In the genomic region with DNA sequence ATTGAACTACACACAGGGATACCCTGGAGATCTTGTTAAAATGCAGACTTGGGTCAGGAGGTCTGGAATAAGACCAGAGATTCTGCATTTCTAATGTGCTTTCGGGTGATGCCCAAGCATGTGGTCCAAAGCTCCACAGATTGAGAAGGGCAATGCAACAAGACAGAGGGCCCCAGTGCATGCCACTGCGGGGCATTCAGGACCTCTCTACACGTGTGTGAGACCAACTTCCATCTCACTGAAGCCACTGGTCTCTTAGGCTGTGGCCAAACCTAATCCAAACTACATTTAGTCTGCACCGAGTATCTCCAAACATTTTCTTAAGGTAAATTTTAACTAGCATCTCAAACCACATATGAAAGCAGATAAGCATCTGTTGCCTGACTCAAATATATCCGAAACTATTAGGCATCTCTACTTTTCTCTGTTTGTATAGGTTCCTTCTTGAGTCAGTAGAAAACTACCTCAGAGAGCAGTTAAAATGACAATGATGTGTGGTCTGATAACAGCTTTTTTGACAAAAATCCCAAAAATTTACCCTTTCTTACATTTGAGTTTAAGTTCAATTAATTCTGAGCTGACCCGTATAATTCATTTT, we compare ENCODE assay signal across 11 cellular contexts.
DNase-seq lines count a peak whose midpoint lies in the region; ATAC-seq and TF ChIP-seq lines count a peak whose summit lies in the region.
"Had no signal": no experiment of that assay in that cellular context is flagged by ENCODE, and none has a peak within 500 bp of the region (broad histone marks: within the 10 kb centered on the region; RNA-seq: fewer than 3 reads in every experiment).

No MANE protein-coding gene starts in this region.

- H3K36me3 Mint-ChIP-seq in activated CD8-positive, alpha-beta T cell treated with anti-CD3 and anti-CD28 coated beads for 36 hours (ENCODE audit: low read depth), result peaks cover 53% of the 10 kb centered on the region

- ATAC-seq in GM19395 (IDR thresholded peaks at IDR 0.05; ENCODE audit: unreplicated experiment) (peak; percentile 50), HG03095 (IDR thresholded peaks at IDR 0.05; ENCODE audit: unreplicated experiment) (peak; percentile 50)
- peak; percentile 17 for ATAC-seq in activated CD8-positive, alpha-beta T cell treated with anti-CD3 and anti-CD28 coated beads for 36 hours

- CTCF ChIA-PET in GM10248 (lab: Yijun Ruan, JAX), result interaction anchor here (1.5 to 10.5 kb wide), 4 partner anchors 11 to 55 kb away, joined by 4 to 55 read pairs (median 32); no protein-coding TSS in a partner anchor
- CTCF ChIA-PET in activated CD8-positive, alpha-beta T cell treated with anti-CD3 and anti-CD28 coated beads for 36 hours (lab: Charles Lee), result interaction anchor here (1.4 to 1.8 kb wide), 4 partner anchors 25 to 105 kb away, joined by 3 to 5 read pairs (median 4); no protein-coding TSS in a partner anchor

- H3K4me1 Mint-ChIP-seq in activated CD8-positive, alpha-beta T cell treated with anti-CD3 and anti-CD28 coated beads for 36 hours (ENCODE audit: low read depth), result peaks cover 65% of the 10 kb centered on the region

- H3K27me3 Mint-ChIP-seq in activated CD8-positive, alpha-beta T cell treated with anti-CD3 and anti-CD28 coated beads for 36 hours, result no peaks in the 10 kb centered on the region

- no peaks in the 10 kb centered on the region for H3K9me3 Mint-ChIP-seq in activated CD8-positive, alpha-beta T cell treated with anti-CD3 and anti-CD28 coated beads for 36 hours

- DNase-seq in GM10248 (ENCODE audit: extremely low spot score), result peak; percentile 53
- DNase-seq in activated CD8-positive, alpha-beta T cell treated with anti-CD3 and anti-CD28 coated beads for 36 hours, result no peak
- DNase-seq in stimulated activated CD4-positive, alpha-beta T cell treated with anti-CD3 and anti-CD28 coated beads, Interleukin-2, amount 100 ng/mL, for 24 hours, result no peak
- no peak for DNase-seq in NK-92 treated with Interleukin-12 subunit alpha and Interleukin-12 subunit beta, amount 100 ng/mL, for 24 hours (lab: John Stamatoyannopoulos, UW)
- DNase-seq in D341Med (ENCODE audit: low spot score), result no peak
- DNase-seq in NCI-H526 treated with DMSO at 0.1 percent for 48 hours (lab: John Stamatoyannopoulos, UW), result no peak
- DNase-seq: DMS153; effector CD8-positive, alpha-beta T cell; stimulated activated CD4-positive, alpha-beta T cell treated with anti-CD3 and anti-CD28 coated beads, Interleukin-4, amount 100 ng/mL, for 24 hours had no signal

- POLR2A ChIA-PET in GM10248 (lab: Yijun Ruan, JAX), result interaction anchor here (1.2 kb wide), 1 partner anchor 13 kb away, joined by 5 read pairs; no protein-coding TSS in a partner anchor
- POLR2A ChIA-PET in activated CD8-positive, alpha-beta T cell treated with anti-CD3 and anti-CD28 coated beads for 36 hours (lab: Charles Lee), result interaction anchor here (1.2 to 3.9 kb wide), 6 partner anchors 10 to 106 kb away, joined by 3 to 32 read pairs (median 4); no protein-coding TSS in a partner anchor

- H3K27ac Mint-ChIP-seq in activated CD8-positive, alpha-beta T cell treated with anti-CD3 and anti-CD28 coated beads for 36 hours, result peak overlapping the region; percentile 99

- TF ChIP-seq CTCF in GM10248 (IDR thresholded peaks at IDR 0.05; ENCODE audit: control extremely low read depth, extremely low read depth, low read depth, missing control alignments), result no peak
- no peak for TF ChIP-seq CTCF in activated CD8-positive, alpha-beta T cell treated with anti-CD3 and anti-CD28 coated beads for 36 hours (IDR thresholded peaks at IDR 0.05)

- H3K4me3 Mint-ChIP-seq in activated CD8-positive, alpha-beta T cell treated with anti-CD3 and anti-CD28 coated beads for 36 hours, result peak overlapping the region; percentile 82

- intact Hi-C loops in activated CD8-positive, alpha-beta T cell treated with anti-CD3 and anti-CD28 coated beads for 36 hours (cut with micrococcal nuclease), result no loop called here
